In genomic region chr22:24144056-24144455, GRCh38 we compare ENCODE assay signal across 17 cellular contexts. TPM values are rescaled to one million over a fixed set of nuclear protein-coding genes. Genes with fewer than 3 reads are reported as not detected.
A peak's percentile ranks its signal among the peaks of the same experiment; 100 is the strongest.
DNase-seq lines count a peak whose midpoint lies in the region; ATAC-seq and TF ChIP-seq lines count a peak whose summit lies in the region.
"Had no signal": no experiment of that assay in that cellular context is flagged by ENCODE, and none has a peak within 500 bp of the region (broad histone marks: within the 10 kb centered on the region; RNA-seq: fewer than 3 reads in every experiment).

No MANE protein-coding gene starts in this region.

- H3K9me3 Mint-ChIP-seq in CD8-positive, alpha-beta T cell = no peaks in the 10 kb centered on the region
- H3K9me3 Mint-ChIP-seq: stimulated activated naive CD8-positive, alpha-beta T cell treated with anti-CD3 and anti-CD28 coated beads, Interleukin-15, amount 100 ng/mL, for 72 hours; T-helper 2 cell treated with Interferon-gamma antibody and Interleukin-4, amounts not matched to agents 5 μg/mL and 100 μg/mL, for 36 hours had no signal

- no peak overlapping the region for H3K4me3 ChIP-seq in CD8-positive, alpha-beta T cell (ENCODE audit: low read depth, low read length)
- H3K4me3 ChIP-seq in Karpas-422 (ENCODE audit: low read length) (no peak overlapping the region; the same call in 1 of the 2 replicates), esophagus muscularis mucosa (no peak overlapping the region), thoracic aorta (no peak overlapping the region), spleen (no peak overlapping the region)

- H3K27ac ChIP-seq in CD8-positive, alpha-beta T cell (ENCODE audit: low read depth, low read length) = no peak overlapping the region
- H3K27ac ChIP-seq in Karpas-422 (ENCODE audit: low read length) (peak overlapping the region; percentile 79), esophagus muscularis mucosa (replicated peaks in 1 of 4) (peak overlapping the region; percentile 68 to 92 (median 80)), thoracic aorta (peak overlapping the region; percentile 81 to 91), spleen (peak overlapping the region in 4 of 8 donors; percentile 16 to 88 (median 84))

- peak overlapping the region; percentile 84 for H3K27ac Mint-ChIP-seq in CD8-positive, alpha-beta T cell

- TF ChIP-seq EP300 in esophagus muscularis mucosa (IDR thresholded peaks at IDR 0.05) = no peak

- intact Hi-C loops in CD8-positive, alpha-beta T cell (cut with DNase I, micrococcal nuclease) = no loop called here
- intact Hi-C loops in esophagus muscularis mucosa (cut with DNase I) (no loop called here), sciatic nerve (cut with DNase I) (no loop called here), spleen (cut with DNase I; ENCODE audit: low total_unique reads) (no loop called here)

- no peaks in the 10 kb centered on the region for H3K27me3 ChIP-seq in CD8-positive, alpha-beta T cell (ENCODE audit: insufficient read depth, low read length)
- H3K27me3 ChIP-seq in Karpas-422 (ENCODE audit: low read length) (no peaks in the 10 kb centered on the region), esophagus muscularis mucosa (no peaks in the 10 kb centered on the region), thoracic aorta (replicated peaks; ENCODE audit: insufficient read depth) (no peaks in the 10 kb centered on the region), spleen (replicated peaks in 1 of 7) (no peaks in the 10 kb centered on the region)
- H3K27me3 ChIP-seq: BE2C had no signal

- no peaks in the 10 kb centered on the region for H3K9me3 ChIP-seq in CD8-positive, alpha-beta T cell (ENCODE audit: low read length)
- no peaks in the 10 kb centered on the region for H3K9me3 ChIP-seq in Karpas-422 (ENCODE audit: low read length)
- H3K9me3 ChIP-seq in esophagus muscularis mucosa = no peaks in the 10 kb centered on the region
- no peaks in the 10 kb centered on the region for H3K9me3 ChIP-seq in thoracic aorta
- no peaks in the 10 kb centered on the region for H3K9me3 ChIP-seq in spleen
- H3K9me3 ChIP-seq: BE2C had no signal

- POLR2A ChIA-PET in CD8-positive, alpha-beta T cell (lab: Charles Lee) = interaction anchor here (12.9 kb wide), 1 partner anchor 13 kb away, joined by 189 read pairs; no protein-coding TSS in a partner anchor

- H3K9me2 ChIP-seq in Karpas-422 (replicated peaks; ENCODE audit: insufficient read depth, low read length) = no peaks in the 10 kb centered on the region

- no peak for ATAC-seq in CD8-positive, alpha-beta T cell
- ATAC-seq in thoracic aorta (ENCODE audit: insufficient number of reproducible peaks, low FRiP score, low read depth) (no peak), sciatic nerve (no peak)
- ATAC-seq: activated CD4-positive, CD25-positive, alpha-beta regulatory T cell treated with anti-CD3 and anti-CD28 coated beads, Interleukin-2, amount 50 U/mL, for 24 hours; stimulated activated naive CD8-positive, alpha-beta T cell treated with anti-CD3 and anti-CD28 coated beads, Interleukin-15, amount 100 ng/mL, for 72 hours had no signal

- no peak overlapping the region for H2AFZ ChIP-seq in Karpas-422 (ENCODE audit: low read length)

- H3K9ac ChIP-seq in Karpas-422 (ENCODE audit: low read length) = peak overlapping the region; percentile 49

- no peaks in the 10 kb centered on the region for H3K79me2 ChIP-seq in Karpas-422 (ENCODE audit: low read length)

- DNase-seq in CD8-positive, alpha-beta T cell = no peak
- no peak for DNase-seq in Karpas-422
- DNase-seq in esophagus muscularis mucosa (ENCODE audit: extremely low spot score) = no peak
- no peak for DNase-seq in thoracic aorta (ENCODE audit: low spot score)
- no peak for DNase-seq in sciatic nerve (ENCODE audit: low spot score)
- no peak for DNase-seq in spleen
- DNase-seq in SK-N-DZ (ENCODE audit: low spot score) = no peak
- DNase-seq: activated CD8-positive, alpha-beta memory T cell treated with anti-CD3 and anti-CD28 coated beads, Interleukin-2, amount 50 U/mL, for 4 hours; activated naive CD4-positive, alpha-beta T cell treated with Interleukin-2 at 50 U/mL for 16 hours; BE2C; DND-41; NCI-H1930; NCI-H446 treated with DMSO at 0.1 percent for 48 hours; SHP77 treated with DMSO at 0.1 percent for 48 hours; stimulated activated naive CD8-positive, alpha-beta T cell treated with anti-CD3 and anti-CD28 coated beads, Interleukin-15, amount 100 ng/mL, for 72 hours had no signal

- no peaks in the 10 kb centered on the region for H3K27me3 Mint-ChIP-seq in CD8-positive, alpha-beta T cell (ENCODE audit: low read depth)
- H3K27me3 Mint-ChIP-seq: stimulated activated naive CD8-positive, alpha-beta T cell treated with anti-CD3 and anti-CD28 coated beads, Interleukin-15, amount 100 ng/mL, for 72 hours had no signal

- no peaks in the 10 kb centered on the region for H4K20me1 ChIP-seq in Karpas-422 (ENCODE audit: insufficient read depth, low read depth, low read length)

- H3K4me3 Mint-ChIP-seq in CD8-positive, alpha-beta T cell = no peak overlapping the region
- H3K4me3 Mint-ChIP-seq: stimulated activated naive CD8-positive, alpha-beta T cell treated with anti-CD3 and anti-CD28 coated beads, Interleukin-15, amount 100 ng/mL, for 72 hours; T-helper 2 cell treated with Interferon-gamma antibody and Interleukin-4, amounts not matched to agents 5 μg/mL and 100 μg/mL, for 36 hours had no signal

- CTCF ChIA-PET in CD8-positive, alpha-beta T cell (lab: Charles Lee) = interaction anchor here (1.2 to 16.3 kb wide), 3 partner anchors 13 to 29 kb away, joined by 3 to 242 read pairs (median 65); no protein-coding TSS in a partner anchor

- H3K4me2 ChIP-seq in Karpas-422 (ENCODE audit: low read depth, low read length, poor library complexity, severe bottlenecking) = peak overlapping the region; percentile 47

- TF ChIP-seq POLR2A in esophagus muscularis mucosa (IDR thresholded peaks at IDR 0.05; ENCODE audit: low read depth) (no peak), spleen (IDR thresholded peaks at IDR 0.05) (no peak)

- H3K36me3 Mint-ChIP-seq in CD8-positive, alpha-beta T cell = peaks cover 11% of the 10 kb centered on the region

- H3K4me1 ChIP-seq in CD8-positive, alpha-beta T cell (ENCODE audit: insufficient read depth, low read length) = peaks cover 96% of the 10 kb centered on the region
- peaks cover 48% of the 10 kb centered on the region for H3K4me1 ChIP-seq in Karpas-422 (ENCODE audit: low read length)
- peaks cover 88 to 100% (median 99%) of the 10 kb centered on the region in 4 donors for H3K4me1 ChIP-seq in esophagus muscularis mucosa
- H3K4me1 ChIP-seq in thoracic aorta (ENCODE audit: control insufficient read depth in 1 of 2, low read depth in 2 of 2) = peaks cover 53 to 91% of the 10 kb centered on the region in 2 donors
- peaks cover 31 to 98% (median 66%) of the 10 kb centered on the region in 6 donors for H3K4me1 ChIP-seq in spleen

- WGBS in esophagus muscularis mucosa = 57% methylated on average over 1 of the region's 1 CpG
- WGBS in spleen, 5 donors = 67 to 85% (median 69%) methylated on average over 1 of the region's 1 CpG

- H3K4me1 Mint-ChIP-seq in CD8-positive, alpha-beta T cell (ENCODE audit: low read depth) = peaks cover 91% of the 10 kb centered on the region

- TF ChIP-seq CTCF in CD8-positive, alpha-beta T cell (IDR thresholded peaks at IDR 0.05) = no peak
- TF ChIP-seq CTCF in esophagus muscularis mucosa (IDR thresholded peaks at IDR 0.05) = no peak
- TF ChIP-seq CTCF in thoracic aorta (IDR thresholded peaks at IDR 0.05) = no peak
- TF ChIP-seq CTCF in spleen (IDR thresholded peaks at IDR 0.05 in 8 of 11, conservative IDR thresholded peaks at IDR 0.05 in 3 of 11) = no peak

- no peaks in the 10 kb centered on the region for H3K36me3 ChIP-seq in CD8-positive, alpha-beta T cell (ENCODE audit: insufficient read depth, low read length)
- H3K36me3 ChIP-seq in Karpas-422 (ENCODE audit: insufficient read depth, low read length) (no peaks in the 10 kb centered on the region), esophagus muscularis mucosa (peaks cover 0 to 5% (median 0%) of the 10 kb centered on the region in 4 donors), thoracic aorta (no peaks in the 10 kb centered on the region), spleen (peaks cover 0 to 18% (median 2%) of the 10 kb centered on the region in 6 donors)

RNA-seq across cellular contexts. Expression of gene SUSD2, which starts 37.2 kb away (rescaled TPM):
- 1 to 10 TPM; 1.2 TPM for total RNA-seq in CD8-positive, alpha-beta T cell
- 0.14 and 0.26 TPM in 2 replicates for total RNA-seq in Karpas-422 (2014; rRNA removed; shearing (Covaris generic); ENCODE audit: low replicate concordance)
- total RNA-seq in esophagus muscularis mucosa (1 to 10 TPM; 3.3 to 10.0 (median 4.2) TPM), thoracic aorta (10 to 100 TPM; 16.8 to 43.2 TPM), sciatic nerve (4.1 TPM), spleen (1 to 10 TPM; 1.4 to 9.0 (median 3.2) TPM)
- 1 to 10 TPM; 2.2 to 4.0 (median 3.6) TPM for polyA plus RNA-seq in spleen
- 0.53 and 0.60 TPM in 2 replicates for polyA plus RNA-seq in SK-N-DZ (2014; cell fraction: cytosol; rRNA removed)
- 0.70 and 2.1 TPM in 2 replicates for polyA plus RNA-seq in SK-N-DZ (2014; cell fraction: nucleus; rRNA removed)
